Comparison of ENCODE assay signal across 8 cellular contexts in genomic region chr1:25922633-25923567, GRCh38. TPM values are rescaled to one million over a fixed set of nuclear protein-coding genes. Genes with fewer than 3 reads are reported as not detected.
DNase-seq lines count a peak whose midpoint lies in the region; ATAC-seq, FAIRE-seq and TF ChIP-seq lines count a peak whose summit lies in the region.

No MANE protein-coding gene starts in this region.

- no peak overlapping the region for H3K27ac Mint-ChIP-seq in natural killer cell treated with Interleukin-12 subunit alpha and Interleukin-12 subunit beta and Interleukin-15 and Interleukin-18, amount 100 ng/mL, for 72 hours

- no peak for FAIRE-seq in D721Med (lab: Jason Lieb, UNC)

- TF ChIP-seq EP300 in transverse colon (IDR thresholded peaks at IDR 0.05; ENCODE audit: low read depth): no peak

- H3K4me1 Mint-ChIP-seq in natural killer cell treated with Interleukin-12 subunit alpha and Interleukin-12 subunit beta and Interleukin-15 and Interleukin-18, amount 100 ng/mL, for 72 hours (ENCODE audit: low read depth in 2 of 2): peaks cover 18 to 20% of the 10 kb centered on the region in 2 donors

- H3K4me3 Mint-ChIP-seq in natural killer cell treated with Interleukin-12 subunit alpha and Interleukin-12 subunit beta and Interleukin-15 and Interleukin-18, amount 100 ng/mL, for 72 hours: peak overlapping the region; percentile 84

- peak overlapping the region; percentile 30; the same call in 1 of the 2 replicates for H3K4me3 ChIP-seq in GM08714 (ENCODE audit: low read length)
- peak overlapping the region; percentile 54 for H3K4me3 ChIP-seq in fibroblast of villous mesenchyme (ENCODE audit: low read depth, low read length)
- H3K4me3 ChIP-seq in transverse colon: peak overlapping the region; percentile 16 to 51 (median 40)

- H3K27me3 Mint-ChIP-seq in natural killer cell treated with Interleukin-12 subunit alpha and Interleukin-12 subunit beta and Interleukin-15 and Interleukin-18, amount 100 ng/mL, for 72 hours: no peaks in the 10 kb centered on the region

- ATAC-seq in natural killer cell treated with Interleukin-12 subunit alpha and Interleukin-12 subunit beta and Interleukin-15 and Interleukin-18, amount 100 ng/mL, for 72 hours: peak; percentile 78 to 88

- H3K9me3 Mint-ChIP-seq in natural killer cell treated with Interleukin-12 subunit alpha and Interleukin-12 subunit beta and Interleukin-15 and Interleukin-18, amount 100 ng/mL, for 72 hours: no peaks in the 10 kb centered on the region

- H3K27me3 ChIP-seq in transverse colon: peaks cover 21% of the 10 kb centered on the region

- 8 to 16% methylated on average over 18 to 27 of the region's 69 CpGs for WGBS in transverse colon (ENCODE audit: low coverage in 1 of 2), 2 donors

- peak overlapping the region; percentile 59 to 78 (median 66) for H3K27ac ChIP-seq in transverse colon

- in situ Hi-C loops in transverse colon (cut with MboI; ENCODE audit: low pct_ligation_motif_present in 1 of 4, low pct_unique_long_range_greater_than_20kb in 1 of 4, low sequenced_read_pairs in 3 of 4): no loop called here

- H3K36me3 ChIP-seq in transverse colon: no peaks in the 10 kb centered on the region

- intact Hi-C loops in transverse colon (cut with DNase I; ENCODE audit: low total_unique reads): no loop called here

- H3K9me3 ChIP-seq in transverse colon: no peaks in the 10 kb centered on the region

- TF ChIP-seq CTCF in fibroblast of villous mesenchyme (IDR thresholded peaks at IDR 0.05; ENCODE audit: insufficient read depth, low read depth, low read length) (no peak), transverse colon (IDR thresholded peaks at IDR 0.05) (no peak), D721Med (IDR thresholded peaks at IDR 0.05; ENCODE audit: insufficient read depth, missing control alignments) (no peak)

- TF ChIP-seq POLR2A in transverse colon (IDR thresholded peaks at IDR 0.05): no peak

- H3K4me1 ChIP-seq in transverse colon: peaks cover 0 to 32% (median 17%) of the 10 kb centered on the region in 4 donors

- DNase-seq in NCI-H748 treated with DMSO at 0.1 percent for 48 hours (lab: John Stamatoyannopoulos, UW) (peak; percentile 33), fibroblast of villous mesenchyme (ENCODE audit: low read depth) (peak; percentile 15), transverse colon (peak; percentile 36), D721Med (ENCODE audit: insufficient read length, low spot score) (no peak), NCI-H524 (lab: John Stamatoyannopoulos, UW) (no peak)
- peak; percentile 29 for DNase-seq in activated effector memory CD4-positive, alpha-beta T cell treated with Interleukin-2 at 50 U/mL for 16 hours
- DNase-seq in natural killer cell treated with Interleukin-12 subunit alpha and Interleukin-12 subunit beta and Interleukin-15 and Interleukin-18, amount 100 ng/mL, for 72 hours (ENCODE audit: low spot score): no peak

- H3K36me3 Mint-ChIP-seq in natural killer cell treated with Interleukin-12 subunit alpha and Interleukin-12 subunit beta and Interleukin-15 and Interleukin-18, amount 100 ng/mL, for 72 hours: no peaks in the 10 kb centered on the region

RNA-seq across cellular contexts. Expression of gene STMN1, which starts 16.7 kb away (rescaled TPM):
- total RNA-seq in fibroblast of villous mesenchyme: 85.9 and 99.9 TPM in 2 replicates
- 100 to 1,000 TPM; 142 to 259 TPM for total RNA-seq in natural killer cell treated with Interleukin-12 subunit alpha and Interleukin-12 subunit beta and Interleukin-15 and Interleukin-18, amount 100 ng/mL, for 72 hours
- total RNA-seq in transverse colon: 10 to 100 TPM in 3 of 4 donors, 1 to 10 TPM in 1; 6.4 to 24.3 (median 16.5) TPM

RNA-seq across cellular contexts. Expression of gene PAQR7, which starts 47.4 kb away (rescaled TPM):
- total RNA-seq in fibroblast of villous mesenchyme (8.1 and 16.0 TPM in 2 replicates), transverse colon (1 to 10 TPM in 3 of 4 donors, not detected in 1; 2.0 to 2.4 (median 2.4) TPM)
- 1 to 10 TPM; 5.2 to 6.3 TPM for total RNA-seq in natural killer cell treated with Interleukin-12 subunit alpha and Interleukin-12 subunit beta and Interleukin-15 and Interleukin-18, amount 100 ng/mL, for 72 hours

Comparison
In these comparisons a context has a peak if more than half of its experiments do, and no peak if none do; other contexts are left out.
1. DNase-seq: peak in NCI-H748 treated with DMSO at 0.1 percent for 48 hours (single experiment), activated effector memory CD4-positive, alpha-beta T cell treated with Interleukin-2 at 50 U/mL for 16 hours (single experiment), fibroblast of villous mesenchyme (single experiment) and transverse colon (single experiment); none in natural killer cell treated with Interleukin-12 subunit alpha and Interleukin-12 subunit beta and Interleukin-15 and Interleukin-18, amount 100 ng/mL, for 72 hours (single experiment), D721Med (single experiment) and NCI-H524 (0 of 2).
2. Peak in every context shown above with its lines, with median percentiles within 50 percentile points of each other: H3K4me3 ChIP-seq.